1 cellular context compared by ENCODE assay signal in genomic region chr2:42961948-42962347, GRCh38.
TF ChIP-seq lines count a peak whose summit lies in the region.

No MANE protein-coding gene starts in this region.

TF ChIP-seq in endothelial cell of umbilical vein, 7 proteins besides CTCF, POLR2A, EP300 and RAD21:
- no peak for TF ChIP-seq EZH2 (IDR thresholded peaks at IDR 0.05; ENCODE audit: borderline replicate concordance, low read depth, low read length, severe bottlenecking)
- TF ChIP-seq MYC (IDR thresholded peaks at IDR 0.05; ENCODE audit: low read depth, low read length) = no peak
